18 cellular contexts compared by ENCODE assay signal in the genomic region with DNA sequence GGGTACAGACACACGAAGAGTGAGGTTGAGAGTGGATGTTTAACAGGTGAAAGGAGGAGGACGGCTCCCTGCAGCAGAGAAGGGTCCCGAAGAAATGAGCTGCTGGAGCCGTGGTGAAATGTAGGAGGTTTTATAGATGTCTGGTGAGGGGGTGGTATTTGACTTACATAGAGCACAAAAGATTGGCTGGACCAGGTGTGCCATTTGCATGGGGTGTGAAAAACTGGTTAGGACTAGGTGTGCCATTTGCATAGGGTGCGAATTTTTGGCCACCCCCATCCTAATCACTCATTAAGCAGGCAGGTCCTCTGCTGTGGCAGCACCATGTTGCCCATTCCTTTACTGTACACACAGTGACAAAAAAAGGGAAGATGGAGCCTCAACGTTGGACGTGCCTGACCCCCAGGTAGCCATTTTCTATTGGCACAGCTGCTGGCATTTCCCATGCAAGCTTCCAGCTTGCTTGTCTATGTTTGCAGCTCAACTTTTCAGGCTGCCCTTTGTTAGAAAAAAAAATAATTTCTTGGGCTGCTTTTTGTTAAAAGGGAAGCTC.
"Had no signal": no experiment of that assay in that cellular context is flagged by ENCODE, and none has a peak within 500 bp of the region (broad histone marks: within the 10 kb centered on the region; RNA-seq: fewer than 3 reads in every experiment).

No MANE protein-coding gene starts in this region.

- H3K4me1 Mint-ChIP-seq: stimulated activated memory B cell treated with anti-CD40 and anti-IgM and Interleukin-4, amounts not matched to agents 10 μg/mL and 1 μg/mL and 100 μg/mL, for 72 hours had no signal

- H3K36me3 ChIP-seq: neutrophil, spleen, tibial artery, upper lobe of left lung, uterus had no signal

- DNase-seq: effector memory CD4-positive, alpha-beta T cell; foreskin keratinocyte; kidney glomerular epithelial cell; mucosa of descending colon; posterior cingulate gyrus; spleen; stimulated activated CD4-positive, alpha-beta T cell treated with anti-CD3 and anti-CD28 coated beads, Interleukin-15, amount 100 ng/mL, for 24 hours; stimulated activated CD4-positive, alpha-beta T cell treated with anti-CD3 and anti-CD28 coated beads, Interleukin-1b, Interleukin-23, amount 100 ng/mL, for 48 hours; stimulated activated CD4-positive, alpha-beta T cell treated with anti-CD3 and anti-CD28 coated beads, Interleukin-4, amount 100 ng/mL, for 24 hours; tibial artery; upper lobe of left lung; uterus had no signal

- H3K4me1 ChIP-seq: foreskin keratinocyte, spleen, tibial artery, upper lobe of left lung, uterus had no signal

- H3K9me3 Mint-ChIP-seq: natural killer cell treated with Interleukin-12 subunit alpha and Interleukin-12 subunit beta and Interleukin-15 and Interleukin-18, amount 100 ng/mL, for 72 hours; stimulated activated memory B cell treated with anti-CD40 and anti-IgM and Interleukin-4, amounts not matched to agents 10 μg/mL and 1 μg/mL and 100 μg/mL, for 72 hours; stimulated activated naive CD8-positive, alpha-beta T cell treated with anti-CD3 and anti-CD28 coated beads, Interleukin-15, Interleukin-2, amounts not matched to agents 100 ng/mL and 50 ng/mL, for 24 hours had no signal

- H3K9me3 ChIP-seq: mucosa of descending colon, neutrophil, spleen, tibial artery, upper lobe of left lung, uterus had no signal

- H3K27ac ChIP-seq: epithelial cell of prostate, foreskin keratinocyte, neutrophil, spleen, tibial artery, upper lobe of left lung, uterus had no signal

- ATAC-seq: foreskin keratinocyte; mucosa of descending colon; natural killer cell treated with Interleukin-12 subunit alpha and Interleukin-12 subunit beta and Interleukin-15 and Interleukin-18, amount 100 ng/mL, for 72 hours; sciatic nerve; stimulated activated memory B cell treated with anti-CD40 and anti-IgM and Interleukin-4, amounts not matched to agents 10 μg/mL and 1 μg/mL and 100 μg/mL, for 72 hours had no signal

- H3K4me3 ChIP-seq: mucosa of descending colon, spleen, tibial artery, upper lobe of left lung, uterus had no signal

- H3K27ac Mint-ChIP-seq: natural killer cell treated with Interleukin-12 subunit alpha and Interleukin-12 subunit beta and Interleukin-15 and Interleukin-18, amount 100 ng/mL, for 72 hours; stimulated activated memory B cell treated with anti-CD40 and anti-IgM and Interleukin-4, amounts not matched to agents 10 μg/mL and 1 μg/mL and 100 μg/mL, for 72 hours; stimulated activated naive CD8-positive, alpha-beta T cell treated with anti-CD3 and anti-CD28 coated beads, Interleukin-15, Interleukin-2, amounts not matched to agents 100 ng/mL and 50 ng/mL, for 24 hours had no signal

- H3K27me3 ChIP-seq: foreskin keratinocyte, neutrophil, upper lobe of left lung, uterus had no signal

- H3K36me3 Mint-ChIP-seq: natural killer cell treated with Interleukin-12 subunit alpha and Interleukin-12 subunit beta and Interleukin-15 and Interleukin-18, amount 100 ng/mL, for 72 hours; stimulated activated memory B cell treated with anti-CD40 and anti-IgM and Interleukin-4, amounts not matched to agents 10 μg/mL and 1 μg/mL and 100 μg/mL, for 72 hours had no signal

- H3K4me3 Mint-ChIP-seq: natural killer cell treated with Interleukin-12 subunit alpha and Interleukin-12 subunit beta and Interleukin-15 and Interleukin-18, amount 100 ng/mL, for 72 hours; stimulated activated memory B cell treated with anti-CD40 and anti-IgM and Interleukin-4, amounts not matched to agents 10 μg/mL and 1 μg/mL and 100 μg/mL, for 72 hours; stimulated activated naive CD8-positive, alpha-beta T cell treated with anti-CD3 and anti-CD28 coated beads, Interleukin-15, Interleukin-2, amounts not matched to agents 100 ng/mL and 50 ng/mL, for 24 hours had no signal
